ENCODE assay signal across 20 cellular contexts in genomic region chr20:24317224-24317623, GRCh38.
A peak's percentile ranks its signal among the peaks of the same experiment; 100 is the strongest.
DNase-seq lines count a peak whose midpoint lies in the region; ATAC-seq and TF ChIP-seq lines count a peak whose summit lies in the region.
"Had no signal": no experiment of that assay in that cellular context is flagged by ENCODE, and none has a peak within 500 bp of the region (broad histone marks: within the 10 kb centered on the region; RNA-seq: fewer than 3 reads in every experiment).

No MANE protein-coding gene starts in this region.

- H3K4ac ChIP-seq in IMR-90 (ENCODE audit: low read depth, low read length): no peak overlapping the region

- no peak overlapping the region for H3K4me3 Mint-ChIP-seq in activated CD8-positive, alpha-beta T cell treated with anti-CD3 and anti-CD28 coated beads, Interleukin-2, amount 10 ng/mL, durations not matched to agents 7 days and 5 days
- H3K4me3 Mint-ChIP-seq in activated CD8-positive, alpha-beta T cell treated with anti-CD3 and anti-CD28 coated beads for 36 hours: no peak overlapping the region
- no peak overlapping the region for H3K4me3 Mint-ChIP-seq in Calu3 (ENCODE audit: low read depth, unreplicated experiment)
- H3K4me3 Mint-ChIP-seq: IgD-negative memory B cell had no signal

- dilution Hi-C loops in IMR-90 (cut with HindIII; ENCODE audit: low sequenced_read_pairs, unreplicated experiment): no loop called here

- H3K56ac ChIP-seq in IMR-90 (ENCODE audit: extremely low read depth, insufficient read depth, low read length): no peak overlapping the region

- peak overlapping the region; percentile 24 for H2AK9ac ChIP-seq in IMR-90 (replicated peaks; ENCODE audit: low read depth, low read length, poor library complexity)

- no peak overlapping the region for H3K4me3 ChIP-seq in IMR-90 (ENCODE audit: insufficient read depth, low read depth, low read length)
- no peak overlapping the region for H3K4me3 ChIP-seq in upper lobe of right lung
- H3K4me3 ChIP-seq in heart left ventricle: no peak overlapping the region
- H3K4me3 ChIP-seq in colonic mucosa: no peak overlapping the region
- H3K4me3 ChIP-seq: HAP-1 had no signal

- POLR2A ChIA-PET in activated CD8-positive, alpha-beta T cell treated with anti-CD3 and anti-CD28 coated beads, Interleukin-2, amount 10 ng/mL, durations not matched to agents 7 days and 5 days (lab: Charles Lee): no interaction called here
- POLR2A ChIA-PET in activated CD8-positive, alpha-beta T cell treated with anti-CD3 and anti-CD28 coated beads for 36 hours (lab: Charles Lee): no interaction called here
- POLR2A ChIA-PET in IMR-90 (lab: Charles Lee; ENCODE audit: unreplicated experiment): no interaction called here

- no peaks in the 10 kb centered on the region for H3K79me1 ChIP-seq in IMR-90 (ENCODE audit: low read depth in 1 of 2, low read length in 2 of 2)

- no peak overlapping the region for H2BK5ac ChIP-seq in IMR-90 (ENCODE audit: low read depth, low read length, poor library complexity, severe bottlenecking)

- peaks cover 34% of the 10 kb centered on the region for H3K4me1 Mint-ChIP-seq in activated CD8-positive, alpha-beta T cell treated with anti-CD3 and anti-CD28 coated beads, Interleukin-2, amount 10 ng/mL, durations not matched to agents 7 days and 5 days (ENCODE audit: low read depth)
- H3K4me1 Mint-ChIP-seq in activated CD8-positive, alpha-beta T cell treated with anti-CD3 and anti-CD28 coated beads for 36 hours (ENCODE audit: low read depth): peaks cover 16% of the 10 kb centered on the region
- H3K4me1 Mint-ChIP-seq in Calu3 (ENCODE audit: low read depth, unreplicated experiment): no peaks in the 10 kb centered on the region

- BruUV-seq in IMR-90 (replicated peaks; lab: Mats Ljungman, UMichigan): no TSS peak
- no TSS peak for BruUV-seq in Calu3 (replicated peaks; lab: Mats Ljungman, UMichigan)

- H3K36me3 ChIP-seq in IMR-90 (ENCODE audit: control insufficient read depth, insufficient read depth, low read length) (no peaks in the 10 kb centered on the region), upper lobe of right lung (no peaks in the 10 kb centered on the region), heart left ventricle (no peaks in the 10 kb centered on the region), colonic mucosa (no peaks in the 10 kb centered on the region)
- H3K36me3 ChIP-seq: HAP-1 had no signal

- no peak for TF ChIP-seq CTCF in activated CD8-positive, alpha-beta T cell treated with anti-CD3 and anti-CD28 coated beads for 36 hours (IDR thresholded peaks at IDR 0.05)
- TF ChIP-seq CTCF in IMR-90 (conservative IDR thresholded peaks at IDR 0.05; ENCODE audit: low read depth, low read length): no peak
- TF ChIP-seq CTCF in upper lobe of right lung (IDR thresholded peaks at IDR 0.05): no peak
- TF ChIP-seq CTCF in Calu3 (IDR thresholded peaks at IDR 0.05; ENCODE audit: unreplicated experiment): no peak
- TF ChIP-seq CTCF in heart left ventricle (IDR thresholded peaks at IDR 0.05): no peak
- no peak for TF ChIP-seq CTCF in colonic mucosa (IDR thresholded peaks at IDR 0.05)

- H2AK5ac ChIP-seq in IMR-90 (ENCODE audit: low read depth, low read length): no peak overlapping the region

- TF ChIP-seq POLR2A in IMR-90 (IDR thresholded peaks at IDR 0.05; ENCODE audit: low read depth, low read length) (no peak), heart left ventricle (IDR thresholded peaks at IDR 0.05) (no peak)

- H4K8ac ChIP-seq in IMR-90 (ENCODE audit: low read depth in 2 of 2, low read length in 2 of 2): no peak overlapping the region

- TF ChIP-seq RAD21 in IMR-90 (IDR thresholded peaks at IDR 0.05; ENCODE audit: low read length): no peak

- H4K91ac ChIP-seq in IMR-90 (ENCODE audit: insufficient read depth, low read depth, low read length): no peak overlapping the region

- H2BK20ac ChIP-seq in IMR-90 (ENCODE audit: low read depth, low read length): no peak overlapping the region

- CTCF ChIA-PET in activated CD8-positive, alpha-beta T cell treated with anti-CD3 and anti-CD28 coated beads, Interleukin-2, amount 10 ng/mL, durations not matched to agents 7 days and 5 days (lab: Charles Lee): interaction anchor here (1.4 kb wide), 1 partner anchor 108 kb away, joined by 3 read pairs; no protein-coding TSS in a partner anchor
- CTCF ChIA-PET in activated CD8-positive, alpha-beta T cell treated with anti-CD3 and anti-CD28 coated beads for 36 hours (lab: Charles Lee): no interaction called here
- CTCF ChIA-PET in IMR-90 (lab: Yijun Ruan, JAX) (no interaction called here), Calu3 (lab: Charles Lee) (no interaction called here)

- DNase-seq in activated CD8-positive, alpha-beta T cell treated with anti-CD3 and anti-CD28 coated beads, Interleukin-2, amount 10 ng/mL, durations not matched to agents 7 days and 5 days: no peak
- no peak for DNase-seq in activated CD8-positive, alpha-beta T cell treated with anti-CD3 and anti-CD28 coated beads for 36 hours
- no peak for DNase-seq in IMR-90
- peak; percentile 25 for DNase-seq in islet precursor cell
- DNase-seq in upper lobe of right lung: no peak
- no peak for DNase-seq in Calu3
- no peak for DNase-seq in heart left ventricle
- DNase-seq in colonic mucosa: no peak
- DNase-seq: DMS 273 treated with DMSO at 0.1 percent for 48 hours, DND-41, Karpas-422, NCI-H1092, NCI-H1436 treated with DMSO at 0.1 percent for 48 hours, NCI-H2029, NCI-H2171 treated with DMSO at 0.1 percent for 48 hours, NCI-H446, NCI-H69 had no signal

- H2BK120ac ChIP-seq in IMR-90 (ENCODE audit: low read depth, low read length): no peak overlapping the region

- in situ Hi-C loops in IMR-90 (cut with MboI; ENCODE audit: low sequenced_read_pairs): no loop called here

- no peaks in the 10 kb centered on the region for H3K9me1 ChIP-seq in IMR-90 (ENCODE audit: insufficient read depth, low read length)

- H3K9ac ChIP-seq in IMR-90 (ENCODE audit: low read depth, low read length) (no peak overlapping the region), colonic mucosa (ENCODE audit: low read depth in 2 of 2, low read length in 2 of 2) (no peak overlapping the region)

- no peak overlapping the region for H3K14ac ChIP-seq in IMR-90 (replicated peaks; ENCODE audit: low read depth, low read length)

- no peak overlapping the region for H3K23ac ChIP-seq in IMR-90 (ENCODE audit: low read depth, low read length)

- H3K9me3 ChIP-seq in IMR-90 (ENCODE audit: control insufficient read depth, insufficient read depth, low read length) (no peaks in the 10 kb centered on the region), upper lobe of right lung (no peaks in the 10 kb centered on the region), heart left ventricle (no peaks in the 10 kb centered on the region), colonic mucosa (no peaks in the 10 kb centered on the region)
- H3K9me3 ChIP-seq: HAP-1 had no signal

- peak overlapping the region; percentile 53 for H3K27ac Mint-ChIP-seq in activated CD8-positive, alpha-beta T cell treated with anti-CD3 and anti-CD28 coated beads, Interleukin-2, amount 10 ng/mL, durations not matched to agents 7 days and 5 days
- H3K27ac Mint-ChIP-seq in activated CD8-positive, alpha-beta T cell treated with anti-CD3 and anti-CD28 coated beads for 36 hours: no peak overlapping the region
- H3K27ac Mint-ChIP-seq in Calu3 (ENCODE audit: unreplicated experiment): no peak overlapping the region
- H3K27ac Mint-ChIP-seq: IgD-negative memory B cell had no signal

- H4K5ac ChIP-seq in IMR-90 (ENCODE audit: low read depth, low read length): no peak overlapping the region

- H4K20me1 ChIP-seq in IMR-90 (ENCODE audit: insufficient read depth, low read length): no peaks in the 10 kb centered on the region

- H3K18ac ChIP-seq in IMR-90 (ENCODE audit: low read depth, low read length): no peak overlapping the region

- H3K27ac ChIP-seq in IMR-90 (ENCODE audit: insufficient read depth, low read length) (no peak overlapping the region), upper lobe of right lung (no peak overlapping the region), heart left ventricle (no peak overlapping the region), colonic mucosa (no peak overlapping the region)

- no peak overlapping the region for H3K4me2 ChIP-seq in IMR-90 (ENCODE audit: low read depth, low read length)

- H3K27me3 Mint-ChIP-seq in activated CD8-positive, alpha-beta T cell treated with anti-CD3 and anti-CD28 coated beads, Interleukin-2, amount 10 ng/mL, durations not matched to agents 7 days and 5 days (ENCODE audit: low read depth): peaks cover 5% of the 10 kb centered on the region
- H3K27me3 Mint-ChIP-seq in activated CD8-positive, alpha-beta T cell treated with anti-CD3 and anti-CD28 coated beads for 36 hours: no peaks in the 10 kb centered on the region
- peaks cover 12% of the 10 kb centered on the region for H3K27me3 Mint-ChIP-seq in Calu3 (ENCODE audit: unreplicated experiment)
- H3K27me3 Mint-ChIP-seq: IgD-negative memory B cell had no signal

- no peak for ATAC-seq in activated CD8-positive, alpha-beta T cell treated with anti-CD3 and anti-CD28 coated beads, Interleukin-2, amount 10 ng/mL, durations not matched to agents 7 days and 5 days
- ATAC-seq in activated CD8-positive, alpha-beta T cell treated with anti-CD3 and anti-CD28 coated beads for 36 hours: no peak
- no peak for ATAC-seq in IMR-90 (ENCODE audit: low read depth)
- peak; percentile 12 for ATAC-seq in upper lobe of right lung
- no peak for ATAC-seq in heart left ventricle
- ATAC-seq: PC-3 had no signal

- intact Hi-C loops in activated CD8-positive, alpha-beta T cell treated with anti-CD3 and anti-CD28 coated beads for 36 hours (cut with micrococcal nuclease): no loop called here
- intact Hi-C loops in IMR-90 (cut with micrococcal nuclease) (no loop called here), upper lobe of right lung (cut with DNase I) (no loop called here), Calu3 (cut with micrococcal nuclease; ENCODE audit: unreplicated experiment) (no loop called here), heart left ventricle (cut with DNase I) (no loop called here), colonic mucosa (cut with DNase I) (no loop called here)

- H2BK15ac ChIP-seq in IMR-90 (ENCODE audit: low read depth, low read length): no peak overlapping the region

- H3K36me3 Mint-ChIP-seq in activated CD8-positive, alpha-beta T cell treated with anti-CD3 and anti-CD28 coated beads, Interleukin-2, amount 10 ng/mL, durations not matched to agents 7 days and 5 days (ENCODE audit: low read depth): peaks cover 2% of the 10 kb centered on the region
- no peaks in the 10 kb centered on the region for H3K36me3 Mint-ChIP-seq in activated CD8-positive, alpha-beta T cell treated with anti-CD3 and anti-CD28 coated beads for 36 hours (ENCODE audit: low read depth)
- H3K36me3 Mint-ChIP-seq in Calu3 (ENCODE audit: insufficient read depth, unreplicated experiment): no peaks in the 10 kb centered on the region
- H3K36me3 Mint-ChIP-seq: IgD-negative memory B cell had no signal

- H3K27me3 ChIP-seq in IMR-90 (ENCODE audit: control insufficient read depth, insufficient read depth, low read length) (no peaks in the 10 kb centered on the region), upper lobe of right lung (no peaks in the 10 kb centered on the region), heart left ventricle (peaks cover 0 to 3% (median 0%) of the 10 kb centered on the region in 9 donors), colonic mucosa (no peaks in the 10 kb centered on the region)

- no CpG with 5 or more reads among the region's 5 CpGs for WGBS in IMR-90 (ENCODE audit: extremely low coverage in 2 of 2, insufficient read length in 1 of 2), 2 experiments
- 61 to 76% (median 63%) methylated on average over 5 of the region's 5 CpGs for WGBS in heart left ventricle, 4 donors

- no peaks in the 10 kb centered on the region for H3K9me3 Mint-ChIP-seq in activated CD8-positive, alpha-beta T cell treated with anti-CD3 and anti-CD28 coated beads, Interleukin-2, amount 10 ng/mL, durations not matched to agents 7 days and 5 days (ENCODE audit: insufficient read depth)
- H3K9me3 Mint-ChIP-seq in activated CD8-positive, alpha-beta T cell treated with anti-CD3 and anti-CD28 coated beads for 36 hours: no peaks in the 10 kb centered on the region
- no peaks in the 10 kb centered on the region for H3K9me3 Mint-ChIP-seq in Calu3 (ENCODE audit: low read depth, unreplicated experiment)
- H3K9me3 Mint-ChIP-seq: IgD-negative memory B cell had no signal

- no peak overlapping the region for H2AFZ ChIP-seq in IMR-90 (replicated peaks; ENCODE audit: low read length, poor library complexity)

- H3K4me1 ChIP-seq in IMR-90 (ENCODE audit: control insufficient read depth, insufficient read depth, low read length) (no peaks in the 10 kb centered on the region), upper lobe of right lung (no peaks in the 10 kb centered on the region), heart left ventricle (no peaks in the 10 kb centered on the region), colonic mucosa (no peaks in the 10 kb centered on the region)
- H3K4me1 ChIP-seq: HAP-1 had no signal
